In genomic region chr1:206909167-206909882, GRCh38 we compare ENCODE assay signal across 9 cellular contexts. TPM values are rescaled to one million over a fixed set of nuclear protein-coding genes. Genes with fewer than 3 reads are reported as not detected.
DNase-seq lines count a peak whose midpoint lies in the region; ATAC-seq, FAIRE-seq and TF ChIP-seq lines count a peak whose summit lies in the region.
"Had no signal": no experiment of that assay in that cellular context is flagged by ENCODE, and none has a peak within 500 bp of the region (broad histone marks: within the 10 kb centered on the region; RNA-seq: fewer than 3 reads in every experiment).

No MANE protein-coding gene starts in this region.

- no peaks in the 10 kb centered on the region for H3K36me3 Mint-ChIP-seq in MCF 10A (ENCODE audit: insufficient read depth, unreplicated experiment)
- H3K36me3 Mint-ChIP-seq in stimulated activated effector memory CD8-positive, alpha-beta T cell treated with anti-CD3 and anti-CD28 coated beads, Interleukin-12 subunit alpha, Interleukin-12 subunit beta, amount 100 ng/mL, for 72 hours = peaks cover 79% of the 10 kb centered on the region

- H3K79me2 ChIP-seq in SU-DHL-6 (ENCODE audit: insufficient read depth, low read length) = no peaks in the 10 kb centered on the region

- H3K9ac ChIP-seq in SU-DHL-6 (ENCODE audit: low read length) = no peak overlapping the region

- H4K20me1 ChIP-seq in SU-DHL-6 (ENCODE audit: low read depth, low read length) = no peaks in the 10 kb centered on the region

- DNase-seq in AG04449 (ENCODE audit: low read depth, low spot score) (no peak), HTR-8/SVneo (ENCODE audit: insufficient read length, low spot score) (peak; percentile 36), MCF 10A (ENCODE audit: unreplicated experiment) (peak; percentile 98), kidney epithelial cell (ENCODE audit: low read depth) (no peak)
- no peak for DNase-seq in stimulated activated effector memory CD8-positive, alpha-beta T cell treated with anti-CD3 and anti-CD28 coated beads, Interleukin-12 subunit alpha, Interleukin-12 subunit beta, amount 100 ng/mL, for 72 hours (ENCODE audit: low spot score in 2 of 2)

- peak; percentile 46 for ATAC-seq in stimulated activated effector memory CD8-positive, alpha-beta T cell treated with anti-CD3 and anti-CD28 coated beads, Interleukin-12 subunit alpha, Interleukin-12 subunit beta, amount 100 ng/mL, for 72 hours
- no peak for ATAC-seq in HG02571 (IDR thresholded peaks at IDR 0.05; ENCODE audit: unreplicated experiment)
- no peak for ATAC-seq in HG03460 (IDR thresholded peaks at IDR 0.05; ENCODE audit: unreplicated experiment)

- H3K27me3 ChIP-seq in SU-DHL-6 (ENCODE audit: low read length) = peaks cover 3% of the 10 kb centered on the region; the same call in 1 of the 2 replicates
- peaks cover 2% of the 10 kb centered on the region for H3K27me3 ChIP-seq in kidney epithelial cell (ENCODE audit: control insufficient read depth, insufficient read depth, low read length)

- no peaks in the 10 kb centered on the region for H3K9me3 Mint-ChIP-seq in MCF 10A (ENCODE audit: unreplicated experiment)
- H3K9me3 Mint-ChIP-seq in stimulated activated effector memory CD8-positive, alpha-beta T cell treated with anti-CD3 and anti-CD28 coated beads, Interleukin-12 subunit alpha, Interleukin-12 subunit beta, amount 100 ng/mL, for 72 hours = no peaks in the 10 kb centered on the region

- no TSS peak for BruUV-seq in MCF 10A (replicated peaks; lab: Mats Ljungman, UMichigan)

- FAIRE-seq in HTR-8/SVneo (lab: Jason Lieb, UNC) = no peak
- FAIRE-seq: endometrium had no signal

- no peak overlapping the region for H2AFZ ChIP-seq in SU-DHL-6 (ENCODE audit: low read depth, low read length, severe bottlenecking)

- POLR2A ChIA-PET in AG04449 (lab: Yijun Ruan, JAX) (no interaction called here), MCF 10A (lab: Yijun Ruan, JAX) (interaction anchor here (0.6 to 8.1 kb wide), 41 partner anchors 14 to 402 kb away, joined by 3 to 271 read pairs (median 5); partner anchors contain the start of genes C1orf116, DYRK3, EIF2D and IL20)

- H3K4me3 Mint-ChIP-seq in MCF 10A (ENCODE audit: unreplicated experiment) = peak overlapping the region; percentile 68
- H3K4me3 Mint-ChIP-seq in stimulated activated effector memory CD8-positive, alpha-beta T cell treated with anti-CD3 and anti-CD28 coated beads, Interleukin-12 subunit alpha, Interleukin-12 subunit beta, amount 100 ng/mL, for 72 hours = peak overlapping the region; percentile 40

- H3F3A ChIP-seq in SU-DHL-6 (ENCODE audit: insufficient read depth) = no peaks in the 10 kb centered on the region

- H3K4me1 Mint-ChIP-seq in MCF 10A (ENCODE audit: insufficient read depth, unreplicated experiment) = peaks cover 49% of the 10 kb centered on the region
- H3K4me1 Mint-ChIP-seq in stimulated activated effector memory CD8-positive, alpha-beta T cell treated with anti-CD3 and anti-CD28 coated beads, Interleukin-12 subunit alpha, Interleukin-12 subunit beta, amount 100 ng/mL, for 72 hours = peaks cover 76% of the 10 kb centered on the region

- H3K27me3 Mint-ChIP-seq in MCF 10A (ENCODE audit: insufficient read depth, unreplicated experiment) = peaks cover 20% of the 10 kb centered on the region

- intact Hi-C loops in MCF 10A (cut with micrococcal nuclease) = loop anchor here (1.0 kb wide), 1 partner anchor 19 kb away; no protein-coding TSS in a partner anchor

- H3K9me3 ChIP-seq in SU-DHL-6 (ENCODE audit: insufficient read depth, low read length) = no peaks in the 10 kb centered on the region

- H3K36me3 ChIP-seq in SU-DHL-6 (ENCODE audit: low read length) = no peaks in the 10 kb centered on the region
- H3K36me3 ChIP-seq in kidney epithelial cell (ENCODE audit: control insufficient read depth, insufficient read depth, low read length) = no peaks in the 10 kb centered on the region

- CTCF ChIA-PET in AG04449 (lab: Yijun Ruan, JAX) (interaction anchor here (0.6 to 7.8 kb wide), 44 partner anchors 10 to 430 kb away, joined by 3 to 99 read pairs (median 5); partner anchors contain the start of genes DYRK3, EIF2D, IL20 and IL24), MCF 10A (lab: Yijun Ruan, JAX) (interaction anchor here (0.6 to 6.1 kb wide), 66 partner anchors 9 to 590 kb away, joined by 3 to 89 read pairs (median 5); partner anchors contain the start of genes C1orf116, DYRK3, EIF2D and FCAMR)

- no peak overlapping the region for H3K27ac ChIP-seq in SU-DHL-6 (ENCODE audit: low read depth, low read length)

- H3K4me2 ChIP-seq in SU-DHL-6 (ENCODE audit: low read depth, low read length, poor library complexity, severe bottlenecking) = peak overlapping the region; percentile 11

- peak overlapping the region; percentile 55 for H3K4me3 ChIP-seq in AG04449 (ENCODE audit: low read depth, low read length)
- no peak overlapping the region for H3K4me3 ChIP-seq in SU-DHL-6 (ENCODE audit: insufficient read depth, low read length, poor library complexity, severe bottlenecking)
- H3K4me3 ChIP-seq in kidney epithelial cell (ENCODE audit: low read depth, low read length) = peak overlapping the region; percentile 49

- peak overlapping the region; percentile 76 for H3K27ac Mint-ChIP-seq in MCF 10A (ENCODE audit: low read depth, unreplicated experiment)
- H3K27ac Mint-ChIP-seq in stimulated activated effector memory CD8-positive, alpha-beta T cell treated with anti-CD3 and anti-CD28 coated beads, Interleukin-12 subunit alpha, Interleukin-12 subunit beta, amount 100 ng/mL, for 72 hours = no peak overlapping the region

- H3K9me2 ChIP-seq in SU-DHL-6 (replicated peaks; ENCODE audit: insufficient read depth, low read length) = no peaks in the 10 kb centered on the region

- TF ChIP-seq CTCF in AG04449 (IDR thresholded peaks at IDR 0.05; ENCODE audit: insufficient read depth, low read length, missing control alignments) = no peak
- TF ChIP-seq CTCF in SU-DHL-6 (IDR thresholded peaks at IDR 0.05; ENCODE audit: insufficient read depth, low read length, poor library complexity, severe bottlenecking) = no peak
- no peak for TF ChIP-seq CTCF in MCF 10A (IDR thresholded peaks at IDR 0.05; ENCODE audit: unreplicated experiment)
- TF ChIP-seq CTCF in kidney epithelial cell (IDR thresholded peaks at IDR 0.05; ENCODE audit: insufficient read depth, low read length, poor library complexity, severe bottlenecking) = no peak

RNA-seq across cellular contexts. Expression of gene IL24, which starts 12.1 kb away (rescaled TPM):
- 0.58 and 1.1 TPM in 2 replicates for total RNA-seq in MCF 10A (2022)
- total RNA-seq in kidney epithelial cell = 0.38 and 0.82 TPM in 2 replicates

RNA-seq across cellular contexts. Expression of gene FCMR, which starts 12.4 kb away (rescaled TPM):
- total RNA-seq in MCF 10A (2022) (10.1 and 18.0 TPM in 2 replicates), kidney epithelial cell (0.71 TPM in 1 of 2 replicates, not detected in the other)

RNA-seq across cellular contexts. Expression of gene PIGR, which starts 36.9 kb away (rescaled TPM):
- total RNA-seq in MCF 10A (2022) (not detected in 2 replicates), kidney epithelial cell (not detected in 2 replicates)

RNA-seq across cellular contexts. Expression of gene IL20, which starts 43.9 kb away (rescaled TPM):
- total RNA-seq in MCF 10A (2022) = not detected in 2 replicates
- total RNA-seq in kidney epithelial cell = not detected in 2 replicates

Comparison
In these comparisons a context has a peak if more than half of its experiments do, and no peak if none do; other contexts are left out.
1. DNase-seq: peak in HTR-8/SVneo (single experiment) and MCF 10A (single experiment); none in AG04449 (single experiment), kidney epithelial cell (single experiment) and stimulated activated effector memory CD8-positive, alpha-beta T cell treated with anti-CD3 and anti-CD28 coated beads, Interleukin-12 subunit alpha, Interleukin-12 subunit beta, amount 100 ng/mL, for 72 hours (0 of 2).